In the genomic region with DNA sequence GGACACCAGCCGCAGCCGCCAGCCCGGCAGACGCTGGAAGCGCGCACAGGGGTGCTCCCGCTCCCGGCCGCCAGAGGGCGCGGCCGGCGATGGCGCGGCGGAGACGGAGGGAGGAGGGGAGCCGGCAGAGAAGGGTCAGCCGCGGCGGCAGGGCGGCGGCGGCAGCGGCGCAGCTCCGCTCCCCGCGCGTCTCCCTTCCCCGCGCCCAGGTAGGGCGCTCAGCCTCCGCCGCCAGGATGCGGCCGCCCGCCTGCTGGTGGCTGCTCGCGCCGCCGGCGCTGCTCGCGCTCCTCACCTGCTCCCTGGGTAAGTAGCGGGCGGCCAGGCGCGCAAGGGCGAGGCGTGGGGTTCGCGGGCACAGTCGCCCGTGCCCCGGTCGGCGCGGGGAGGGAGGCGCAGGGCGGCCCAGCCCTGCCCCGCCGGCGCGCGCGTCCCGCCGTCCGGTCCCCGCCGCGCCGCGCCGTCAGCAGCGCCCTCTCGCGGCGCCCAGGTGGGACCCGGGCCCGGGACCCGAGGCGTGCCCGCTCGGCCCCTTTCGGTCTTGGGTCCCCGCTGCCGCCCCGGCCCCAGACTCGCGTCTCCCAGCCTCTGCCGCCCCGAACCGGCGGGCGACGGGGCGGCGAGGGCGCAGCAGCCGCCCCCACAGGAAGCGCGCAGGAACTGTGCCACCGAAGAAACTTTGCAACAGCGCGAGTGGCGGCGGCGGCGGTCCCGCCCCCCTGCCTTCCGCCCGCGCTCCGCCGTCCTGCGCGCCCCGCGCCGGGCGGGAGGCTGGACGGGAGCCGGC, we compare ENCODE assay signal across 1 cellular context.
TF ChIP-seq lines count a peak whose summit lies in the region.

A gene (plus strand): TSS at position 127 of the 787 bp plus-strand sequence. CDS start 110 bp downstream, at position 237.

TF ChIP-seq in HepG2, 621 proteins besides CTCF, POLR2A, EP300 and RAD21 (continued from another document and continues in another):
- TF ChIP-seq, protein P1, sequence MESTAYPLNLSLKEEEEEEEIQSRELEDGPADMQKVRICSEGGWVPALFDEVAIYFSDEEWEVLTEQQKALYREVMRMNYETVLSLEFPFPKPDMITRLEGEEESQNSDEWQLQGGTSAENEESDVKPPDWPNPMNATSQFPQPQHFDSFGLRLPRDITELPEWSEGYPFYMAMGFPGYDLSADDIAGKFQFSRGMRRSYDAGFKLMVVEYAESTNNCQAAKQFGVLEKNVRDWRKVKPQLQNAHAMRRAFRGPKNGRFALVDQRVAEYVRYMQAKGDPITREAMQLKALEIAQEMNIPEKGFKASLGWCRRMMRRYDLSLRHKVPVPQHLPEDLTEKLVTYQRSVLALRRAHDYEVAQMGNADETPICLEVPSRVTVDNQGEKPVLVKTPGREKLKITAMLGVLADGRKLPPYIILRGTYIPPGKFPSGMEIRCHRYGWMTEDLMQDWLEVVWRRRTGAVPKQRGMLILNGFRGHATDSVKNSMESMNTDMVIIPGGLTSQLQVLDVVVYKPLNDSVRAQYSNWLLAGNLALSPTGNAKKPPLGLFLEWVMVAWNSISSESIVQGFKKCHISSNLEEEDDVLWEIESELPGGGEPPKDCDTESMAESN (CRISPR knock-in tag; conservative IDR thresholded peaks at IDR 0.05) = peak; percentile 84; the same call in 1 of the 2 replicates
- TF ChIP-seq MYNN (CRISPR knock-in tag; IDR thresholded peaks at IDR 0.05; ENCODE audit: low read depth) (no peak), ADNP (CRISPR knock-in tag; IDR thresholded peaks at IDR 0.05) (no peak), ZNF709 (CRISPR knock-in tag; IDR thresholded peaks at IDR 0.05) (no peak), CCAR2 (optimal IDR thresholded peaks at IDR 0.05; ENCODE audit: low read depth, low read length) (no peak), ZNF605 (CRISPR knock-in tag; IDR thresholded peaks at IDR 0.05) (no peak), ISX (CRISPR knock-in tag; conservative IDR thresholded peaks at IDR 0.05) (no peak), ZNF329 (CRISPR knock-in tag; IDR thresholded peaks at IDR 0.05; ENCODE audit: low read depth) (0 out of 2 replicates have a peak, but pooled peaks have one; percentile 35), ARNT (IDR thresholded peaks at IDR 0.05) (no peak), ZNF891 (CRISPR knock-in tag; IDR thresholded peaks at IDR 0.05) (no peak), GTF2F1 (IDR thresholded peaks at IDR 0.05; ENCODE audit: low read length) (no peak), GABPA (IDR thresholded peaks at IDR 0.05; ENCODE audit: low read depth, low read length) (no peak), GABPA (CRISPR knock-in tag; IDR thresholded peaks at IDR 0.05; ENCODE audit: low read depth) (no peak), HNRNPK (IDR thresholded peaks at IDR 0.05; ENCODE audit: low read depth, low read length, poor library complexity, severe bottlenecking) (peak; percentile 83), ZNF12 (CRISPR knock-in tag; IDR thresholded peaks at IDR 0.05) (no peak), KDM3A (CRISPR knock-in tag; IDR thresholded peaks at IDR 0.05; ENCODE audit: low read depth) (no peak), ZNF564 (CRISPR knock-in tag; IDR thresholded peaks at IDR 0.05) (0 out of 2 replicates have a peak, but pooled peaks have one; percentile 42), ZBTB20 (CRISPR knock-in tag; IDR thresholded peaks at IDR 0.05; ENCODE audit: borderline replicate concordance, low read depth) (no peak), ERF (CRISPR knock-in tag; IDR thresholded peaks at IDR 0.05) (peak; percentile 28; the same call in 1 of the 2 replicates), KAT8 (CRISPR knock-in tag; IDR thresholded peaks at IDR 0.05) (no peak), EHMT2 (IDR thresholded peaks at IDR 0.05; ENCODE audit: borderline replicate concordance, low read depth, low read length) (no peak), ZNF432 (CRISPR knock-in tag; IDR thresholded peaks at IDR 0.05; ENCODE audit: borderline replicate concordance) (no peak), ZNF644 (CRISPR knock-in tag; IDR thresholded peaks at IDR 0.05; ENCODE audit: low read depth) (no peak), KDM5B (CRISPR knock-in tag; IDR thresholded peaks at IDR 0.05; ENCODE audit: borderline replicate concordance) (no peak), ZNF768 (CRISPR knock-in tag; IDR thresholded peaks at IDR 0.05) (no peak; the same call in none of the 2 replicates), ZBTB42 (CRISPR knock-in tag; IDR thresholded peaks at IDR 0.05) (no peak), ZNF264 (CRISPR knock-in tag; IDR thresholded peaks at IDR 0.05) (no peak), ATF7-NPFF (CRISPR knock-in tag; IDR thresholded peaks at IDR 0.05; ENCODE audit: low read depth) (peak; percentile 22; the same call in 1 of the 2 replicates), MED8 (CRISPR knock-in tag; IDR thresholded peaks at IDR 0.05; ENCODE audit: insufficient replicate concordance) (no peak), SP4 (CRISPR knock-in tag; IDR thresholded peaks at IDR 0.05) (0 out of 2 replicates have a peak, but pooled peaks have one; percentile 27), PCBP1 (IDR thresholded peaks at IDR 0.05; ENCODE audit: borderline replicate concordance, low read depth, low read length) (no peak), NRL (CRISPR knock-in tag; IDR thresholded peaks at IDR 0.05; ENCODE audit: borderline replicate concordance) (no peak), ZFP41 (CRISPR knock-in tag; IDR thresholded peaks at IDR 0.05; ENCODE audit: borderline replicate concordance) (no peak), CBX2 (IDR thresholded peaks at IDR 0.05; ENCODE audit: low read depth, low read length) (no peak), CBX2 (CRISPR knock-in tag; IDR thresholded peaks at IDR 0.05; ENCODE audit: low read depth) (no peak), RBM39 (IDR thresholded peaks at IDR 0.05; ENCODE audit: low read depth, low read length, poor library complexity, severe bottlenecking) (peak; percentile 31), ZNF282 (IDR thresholded peaks at IDR 0.05; ENCODE audit: partially characterized antibody) (no peak), ZSCAN20 (CRISPR knock-in tag; IDR thresholded peaks at IDR 0.05; ENCODE audit: borderline replicate concordance) (no peak; the same call in 1 of the 2 replicates), TCF7 (IDR thresholded peaks at IDR 0.05; ENCODE audit: low read depth) (no peak), RBAK (CRISPR knock-in tag; IDR thresholded peaks at IDR 0.05) (no peak)
- TF ChIP-seq, protein P2, sequence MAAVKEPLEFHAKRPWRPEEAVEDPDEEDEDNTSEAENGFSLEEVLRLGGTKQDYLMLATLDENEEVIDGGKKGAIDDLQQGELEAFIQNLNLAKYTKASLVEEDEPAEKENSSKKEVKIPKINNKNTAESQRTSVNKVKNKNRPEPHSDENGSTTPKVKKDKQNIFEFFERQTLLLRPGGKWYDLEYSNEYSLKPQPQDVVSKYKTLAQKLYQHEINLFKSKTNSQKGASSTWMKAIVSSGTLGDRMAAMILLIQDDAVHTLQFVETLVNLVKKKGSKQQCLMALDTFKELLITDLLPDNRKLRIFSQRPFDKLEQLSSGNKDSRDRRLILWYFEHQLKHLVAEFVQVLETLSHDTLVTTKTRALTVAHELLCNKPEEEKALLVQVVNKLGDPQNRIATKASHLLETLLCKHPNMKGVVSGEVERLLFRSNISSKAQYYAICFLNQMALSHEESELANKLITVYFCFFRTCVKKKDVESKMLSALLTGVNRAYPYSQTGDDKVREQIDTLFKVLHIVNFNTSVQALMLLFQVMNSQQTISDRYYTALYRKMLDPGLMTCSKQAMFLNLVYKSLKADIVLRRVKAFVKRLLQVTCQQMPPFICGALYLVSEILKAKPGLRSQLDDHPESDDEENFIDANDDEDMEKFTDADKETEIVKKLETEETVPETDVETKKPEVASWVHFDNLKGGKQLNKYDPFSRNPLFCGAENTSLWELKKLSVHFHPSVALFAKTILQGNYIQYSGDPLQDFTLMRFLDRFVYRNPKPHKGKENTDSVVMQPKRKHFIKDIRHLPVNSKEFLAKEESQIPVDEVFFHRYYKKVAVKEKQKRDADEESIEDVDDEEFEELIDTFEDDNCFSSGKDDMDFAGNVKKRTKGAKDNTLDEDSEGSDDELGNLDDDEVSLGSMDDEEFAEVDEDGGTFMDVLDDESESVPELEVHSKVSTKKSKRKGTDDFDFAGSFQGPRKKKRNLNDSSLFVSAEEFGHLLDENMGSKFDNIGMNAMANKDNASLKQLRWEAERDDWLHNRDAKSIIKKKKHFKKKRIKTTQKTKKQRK (IDR thresholded peaks at IDR 0.05; ENCODE audit: low read length) = no peak
- TF ChIP-seq, protein P3, sequence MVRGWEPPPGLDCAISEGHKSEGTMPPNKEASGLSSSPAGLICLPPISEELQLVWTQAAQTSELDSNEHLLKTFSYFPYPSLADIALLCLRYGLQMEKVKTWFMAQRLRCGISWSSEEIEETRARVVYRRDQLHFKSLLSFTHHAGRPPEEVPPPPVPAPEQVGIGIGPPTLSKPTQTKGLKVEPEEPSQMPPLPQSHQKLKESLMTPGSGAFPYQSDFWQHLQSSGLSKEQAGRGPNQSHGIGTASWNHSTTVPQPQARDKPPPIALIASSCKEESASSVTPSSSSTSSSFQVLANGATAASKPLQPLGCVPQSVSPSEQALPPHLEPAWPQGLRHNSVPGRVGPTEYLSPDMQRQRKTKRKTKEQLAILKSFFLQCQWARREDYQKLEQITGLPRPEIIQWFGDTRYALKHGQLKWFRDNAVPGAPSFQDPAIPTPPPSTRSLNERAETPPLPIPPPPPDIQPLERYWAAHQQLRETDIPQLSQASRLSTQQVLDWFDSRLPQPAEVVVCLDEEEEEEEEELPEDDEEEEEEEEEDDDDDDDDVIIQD (CRISPR knock-in tag; IDR thresholded peaks at IDR 0.05; ENCODE audit: low read depth) = no peak
- TF ChIP-seq, protein P4, sequence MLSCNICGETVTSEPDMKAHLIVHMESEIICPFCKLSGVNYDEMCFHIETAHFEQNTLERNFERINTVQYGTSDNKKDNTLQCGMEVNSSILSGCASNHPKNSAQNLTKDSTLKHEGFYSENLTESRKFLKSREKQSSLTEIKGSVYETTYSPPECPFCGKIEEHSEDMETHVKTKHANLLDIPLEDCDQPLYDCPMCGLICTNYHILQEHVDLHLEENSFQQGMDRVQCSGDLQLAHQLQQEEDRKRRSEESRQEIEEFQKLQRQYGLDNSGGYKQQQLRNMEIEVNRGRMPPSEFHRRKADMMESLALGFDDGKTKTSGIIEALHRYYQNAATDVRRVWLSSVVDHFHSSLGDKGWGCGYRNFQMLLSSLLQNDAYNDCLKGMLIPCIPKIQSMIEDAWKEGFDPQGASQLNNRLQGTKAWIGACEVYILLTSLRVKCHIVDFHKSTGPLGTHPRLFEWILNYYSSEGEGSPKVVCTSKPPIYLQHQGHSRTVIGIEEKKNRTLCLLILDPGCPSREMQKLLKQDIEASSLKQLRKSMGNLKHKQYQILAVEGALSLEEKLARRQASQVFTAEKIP (CRISPR knock-in tag; IDR thresholded peaks at IDR 0.05; ENCODE audit: borderline replicate concordance) = no peak
- TF ChIP-seq, protein P5, sequence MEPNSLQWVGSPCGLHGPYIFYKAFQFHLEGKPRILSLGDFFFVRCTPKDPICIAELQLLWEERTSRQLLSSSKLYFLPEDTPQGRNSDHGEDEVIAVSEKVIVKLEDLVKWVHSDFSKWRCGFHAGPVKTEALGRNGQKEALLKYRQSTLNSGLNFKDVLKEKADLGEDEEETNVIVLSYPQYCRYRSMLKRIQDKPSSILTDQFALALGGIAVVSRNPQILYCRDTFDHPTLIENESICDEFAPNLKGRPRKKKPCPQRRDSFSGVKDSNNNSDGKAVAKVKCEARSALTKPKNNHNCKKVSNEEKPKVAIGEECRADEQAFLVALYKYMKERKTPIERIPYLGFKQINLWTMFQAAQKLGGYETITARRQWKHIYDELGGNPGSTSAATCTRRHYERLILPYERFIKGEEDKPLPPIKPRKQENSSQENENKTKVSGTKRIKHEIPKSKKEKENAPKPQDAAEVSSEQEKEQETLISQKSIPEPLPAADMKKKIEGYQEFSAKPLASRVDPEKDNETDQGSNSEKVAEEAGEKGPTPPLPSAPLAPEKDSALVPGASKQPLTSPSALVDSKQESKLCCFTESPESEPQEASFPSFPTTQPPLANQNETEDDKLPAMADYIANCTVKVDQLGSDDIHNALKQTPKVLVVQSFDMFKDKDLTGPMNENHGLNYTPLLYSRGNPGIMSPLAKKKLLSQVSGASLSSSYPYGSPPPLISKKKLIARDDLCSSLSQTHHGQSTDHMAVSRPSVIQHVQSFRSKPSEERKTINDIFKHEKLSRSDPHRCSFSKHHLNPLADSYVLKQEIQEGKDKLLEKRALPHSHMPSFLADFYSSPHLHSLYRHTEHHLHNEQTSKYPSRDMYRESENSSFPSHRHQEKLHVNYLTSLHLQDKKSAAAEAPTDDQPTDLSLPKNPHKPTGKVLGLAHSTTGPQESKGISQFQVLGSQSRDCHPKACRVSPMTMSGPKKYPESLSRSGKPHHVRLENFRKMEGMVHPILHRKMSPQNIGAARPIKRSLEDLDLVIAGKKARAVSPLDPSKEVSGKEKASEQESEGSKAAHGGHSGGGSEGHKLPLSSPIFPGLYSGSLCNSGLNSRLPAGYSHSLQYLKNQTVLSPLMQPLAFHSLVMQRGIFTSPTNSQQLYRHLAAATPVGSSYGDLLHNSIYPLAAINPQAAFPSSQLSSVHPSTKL (CRISPR knock-in tag; IDR thresholded peaks at IDR 0.05) = peak; percentile 47
- TF ChIP-seq, protein P6, sequence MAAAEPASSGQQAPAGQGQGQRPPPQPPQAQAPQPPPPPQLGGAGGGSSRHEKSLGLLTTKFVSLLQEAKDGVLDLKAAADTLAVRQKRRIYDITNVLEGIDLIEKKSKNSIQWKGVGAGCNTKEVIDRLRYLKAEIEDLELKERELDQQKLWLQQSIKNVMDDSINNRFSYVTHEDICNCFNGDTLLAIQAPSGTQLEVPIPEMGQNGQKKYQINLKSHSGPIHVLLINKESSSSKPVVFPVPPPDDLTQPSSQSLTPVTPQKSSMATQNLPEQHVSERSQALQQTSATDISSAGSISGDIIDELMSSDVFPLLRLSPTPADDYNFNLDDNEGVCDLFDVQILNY (CRISPR knock-in tag; conservative IDR thresholded peaks at IDR 0.05) = no peak
- TF ChIP-seq, protein P7, sequence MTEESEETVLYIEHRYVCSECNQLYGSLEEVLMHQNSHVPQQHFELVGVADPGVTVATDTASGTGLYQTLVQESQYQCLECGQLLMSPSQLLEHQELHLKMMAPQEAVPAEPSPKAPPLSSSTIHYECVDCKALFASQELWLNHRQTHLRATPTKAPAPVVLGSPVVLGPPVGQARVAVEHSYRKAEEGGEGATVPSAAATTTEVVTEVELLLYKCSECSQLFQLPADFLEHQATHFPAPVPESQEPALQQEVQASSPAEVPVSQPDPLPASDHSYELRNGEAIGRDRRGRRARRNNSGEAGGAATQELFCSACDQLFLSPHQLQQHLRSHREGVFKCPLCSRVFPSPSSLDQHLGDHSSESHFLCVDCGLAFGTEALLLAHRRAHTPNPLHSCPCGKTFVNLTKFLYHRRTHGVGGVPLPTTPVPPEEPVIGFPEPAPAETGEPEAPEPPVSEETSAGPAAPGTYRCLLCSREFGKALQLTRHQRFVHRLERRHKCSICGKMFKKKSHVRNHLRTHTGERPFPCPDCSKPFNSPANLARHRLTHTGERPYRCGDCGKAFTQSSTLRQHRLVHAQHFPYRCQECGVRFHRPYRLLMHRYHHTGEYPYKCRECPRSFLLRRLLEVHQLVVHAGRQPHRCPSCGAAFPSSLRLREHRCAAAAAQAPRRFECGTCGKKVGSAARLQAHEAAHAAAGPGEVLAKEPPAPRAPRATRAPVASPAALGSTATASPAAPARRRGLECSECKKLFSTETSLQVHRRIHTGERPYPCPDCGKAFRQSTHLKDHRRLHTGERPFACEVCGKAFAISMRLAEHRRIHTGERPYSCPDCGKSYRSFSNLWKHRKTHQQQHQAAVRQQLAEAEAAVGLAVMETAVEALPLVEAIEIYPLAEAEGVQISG (CRISPR knock-in tag; IDR thresholded peaks at IDR 0.05) = peak; percentile 84; the same call in 1 of the 2 replicates
- TF ChIP-seq, protein P8, sequence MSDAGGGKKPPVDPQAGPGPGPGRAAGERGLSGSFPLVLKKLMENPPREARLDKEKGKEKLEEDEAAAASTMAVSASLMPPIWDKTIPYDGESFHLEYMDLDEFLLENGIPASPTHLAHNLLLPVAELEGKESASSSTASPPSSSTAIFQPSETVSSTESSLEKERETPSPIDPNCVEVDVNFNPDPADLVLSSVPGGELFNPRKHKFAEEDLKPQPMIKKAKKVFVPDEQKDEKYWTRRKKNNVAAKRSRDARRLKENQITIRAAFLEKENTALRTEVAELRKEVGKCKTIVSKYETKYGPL (CRISPR knock-in tag; IDR thresholded peaks at IDR 0.05) = no peak
